In genomic region chr19:40091205-40092129, GRCh38 we compare ENCODE assay signal across 8 cellular contexts. TPM values are rescaled to one million over a fixed set of nuclear protein-coding genes. Genes with fewer than 3 reads are reported as not detected.
DNase-seq lines count a peak whose midpoint lies in the region; ATAC-seq, FAIRE-seq and TF ChIP-seq lines count a peak whose summit lies in the region.

No MANE protein-coding gene starts in this region.

- POLR2A ChIA-PET in activated CD4-positive, alpha-beta T cell treated with anti-CD3 and anti-CD28 coated beads for 36 hours (lab: Charles Lee) = interaction anchor here (0.7 to 1.6 kb wide), 7 partner anchors 35 to 720 kb away, joined by 3 to 6 read pairs (median 3); partner anchors contain the start of genes AKT2, PSMC4 and ZNF780B

- dilution Hi-C loops in keratinocyte (cut with MboI; ENCODE audit: extremely low pct_ligation_motif_present, low sequenced_read_pairs) = no loop called here

- CTCF ChIA-PET in activated CD4-positive, alpha-beta T cell treated with anti-CD3 and anti-CD28 coated beads for 36 hours (lab: Charles Lee) = interaction anchor here (0.6 to 1.7 kb wide), 5 partner anchors 21 to 247 kb away, joined by 3 to 4 read pairs (median 4); partner anchors contain the start of genes PSMC4 and ZNF780B

- FAIRE-seq in keratinocyte (lab: Jason Lieb, UNC) = no peak

- H3K36me3 ChIP-seq in keratinocyte (ENCODE audit: control insufficient read depth in 2 of 2, extremely low read depth in 1 of 2, insufficient read depth in 2 of 2, low read length in 2 of 2) = no peaks in the 10 kb centered on the region

- peaks cover 33% of the 10 kb centered on the region for H3K79me2 ChIP-seq in keratinocyte (ENCODE audit: control insufficient read depth, insufficient read depth, low read length)

- H3K27ac ChIP-seq in keratinocyte (ENCODE audit: control insufficient read depth, insufficient read depth, low read length) = peak overlapping the region; percentile 59
- H3K27ac ChIP-seq in temporal lobe (ENCODE audit: low read depth, low read length) = peak overlapping the region; percentile 51

- peak overlapping the region; percentile 92 for H2AFZ ChIP-seq in keratinocyte (ENCODE audit: control insufficient read depth, low read length)

- H3K4me3 ChIP-seq in keratinocyte (ENCODE audit: control insufficient read depth in 2 of 3, extremely low read depth in 1 of 3, insufficient read depth in 2 of 3, low read depth in 1 of 3, low read length in 3 of 3) = peak overlapping the region; percentile 68 to 95 (median 82)

- peaks cover 9% of the 10 kb centered on the region for H3K27me3 Mint-ChIP-seq in activated CD4-positive, alpha-beta T cell treated with anti-CD3 and anti-CD28 coated beads for 36 hours
- peaks cover 3% of the 10 kb centered on the region for H3K27me3 Mint-ChIP-seq in activated naive CD8-positive, alpha-beta T cell treated with anti-CD3 and anti-CD28 coated beads for 36 hours

- H3K4me3 Mint-ChIP-seq in activated CD4-positive, alpha-beta T cell treated with anti-CD3 and anti-CD28 coated beads for 36 hours = peak overlapping the region; percentile 97
- peak overlapping the region; percentile 100 for H3K4me3 Mint-ChIP-seq in activated naive CD8-positive, alpha-beta T cell treated with anti-CD3 and anti-CD28 coated beads for 36 hours

- DNase-seq in activated CD4-positive, alpha-beta T cell treated with anti-CD3 and anti-CD28 coated beads for 36 hours = no peak
- DNase-seq in activated CD4-positive, alpha-beta T cell treated with anti-CD3 and anti-CD28 coated beads, Interleukin-2, amount 50 U/mL, for 1 hour = no peak
- DNase-seq in activated naive CD8-positive, alpha-beta T cell treated with anti-CD3 and anti-CD28 coated beads for 36 hours = no peak
- no peak for DNase-seq in keratinocyte (ENCODE audit: low read depth, low spot score)
- no peak for DNase-seq in NCI-H510A (lab: John Stamatoyannopoulos, UW)
- no peak for DNase-seq in germinal center (ENCODE audit: low spot score)
- DNase-seq in stimulated activated CD4-positive, alpha-beta T cell treated with anti-CD3 and anti-CD28 coated beads, Interleukin-4, amount 100 ng/mL, for 1 hour = no peak

- H3K9ac ChIP-seq in keratinocyte (ENCODE audit: control insufficient read depth, extremely low read depth, insufficient read depth, low read length) = peak overlapping the region; percentile 76

- H3K9me3 ChIP-seq in keratinocyte (ENCODE audit: control insufficient read depth, low read depth, low read length) = no peaks in the 10 kb centered on the region

- peak overlapping the region; percentile 100 for H3K27ac Mint-ChIP-seq in activated CD4-positive, alpha-beta T cell treated with anti-CD3 and anti-CD28 coated beads for 36 hours
- H3K27ac Mint-ChIP-seq in activated naive CD8-positive, alpha-beta T cell treated with anti-CD3 and anti-CD28 coated beads for 36 hours = peak overlapping the region; percentile 99

- peaks cover 34% of the 10 kb centered on the region for H3K4me1 Mint-ChIP-seq in activated CD4-positive, alpha-beta T cell treated with anti-CD3 and anti-CD28 coated beads for 36 hours
- H3K4me1 Mint-ChIP-seq in activated naive CD8-positive, alpha-beta T cell treated with anti-CD3 and anti-CD28 coated beads for 36 hours = peaks cover 27% of the 10 kb centered on the region

- H3K4me2 ChIP-seq in keratinocyte (ENCODE audit: control insufficient read depth, extremely low read depth, insufficient read depth, low read depth, low read length) = peak overlapping the region; percentile 96

- no peak for TF ChIP-seq CTCF in keratinocyte (optimal IDR thresholded peaks at IDR 0.05 in 1 of 3, IDR thresholded peaks at IDR 0.05 in 1 of 3, conservative IDR thresholded peaks at IDR 0.05 in 1 of 3; ENCODE audit: extremely low read depth in 1 of 3, insufficient read depth in 2 of 3, low read length in 3 of 3)

- ATAC-seq in activated CD4-positive, alpha-beta T cell treated with anti-CD3 and anti-CD28 coated beads for 36 hours = no peak

- H4K20me1 ChIP-seq in keratinocyte (ENCODE audit: control insufficient read depth, extremely low read depth, insufficient read depth, low read length) = no peaks in the 10 kb centered on the region

- H3K27me3 ChIP-seq in keratinocyte (ENCODE audit: control insufficient read depth, extremely low read depth, insufficient read depth, low read length) = no peaks in the 10 kb centered on the region

- intact Hi-C loops in activated CD4-positive, alpha-beta T cell treated with anti-CD3 and anti-CD28 coated beads for 36 hours (cut with DNase I, micrococcal nuclease) = loop anchor here (2.0 kb wide), 1 partner anchor 95 kb away; the partner anchor contains the start of gene ZNF546 (in 2 of the 2)

- no peaks in the 10 kb centered on the region for H3K9me1 ChIP-seq in keratinocyte (ENCODE audit: control insufficient read depth, extremely low read depth, insufficient read depth, low read length)

- H3K9me3 Mint-ChIP-seq in activated CD4-positive, alpha-beta T cell treated with anti-CD3 and anti-CD28 coated beads for 36 hours (ENCODE audit: low read depth) = peaks cover 3% of the 10 kb centered on the region
- H3K9me3 Mint-ChIP-seq in activated naive CD8-positive, alpha-beta T cell treated with anti-CD3 and anti-CD28 coated beads for 36 hours = peaks cover 9% of the 10 kb centered on the region

- H3K36me3 Mint-ChIP-seq in activated CD4-positive, alpha-beta T cell treated with anti-CD3 and anti-CD28 coated beads for 36 hours (ENCODE audit: low read depth) = peaks cover 19% of the 10 kb centered on the region
- peaks cover 25% of the 10 kb centered on the region for H3K36me3 Mint-ChIP-seq in activated naive CD8-positive, alpha-beta T cell treated with anti-CD3 and anti-CD28 coated beads for 36 hours

- peaks cover 19% of the 10 kb centered on the region for H3K4me1 ChIP-seq in keratinocyte (ENCODE audit: control insufficient read depth, extremely low read depth, insufficient read depth, low read length)

RNA-seq across cellular contexts. Expression of gene ZNF780A, which starts 0.7 kb away (rescaled TPM):
- 10 to 100 TPM; 19.2 to 19.4 TPM for total RNA-seq in activated CD4-positive, alpha-beta T cell treated with anti-CD3 and anti-CD28 coated beads for 36 hours
- total RNA-seq in activated naive CD8-positive, alpha-beta T cell treated with anti-CD3 and anti-CD28 coated beads for 36 hours = 10 to 100 TPM; 12.7 to 16.7 TPM
- 12.2 to 20.3 TPM (median 19.0 TPM) in 3 replicates for polyA plus RNA-seq in keratinocyte
- 10.1 TPM for polyA plus RNA-seq in keratinocyte (2011; ENCODE audit: low read depth)
- 14.7 and 16.4 TPM in 2 replicates for polyA plus RNA-seq in keratinocyte (2011; cell fraction: cytosol; rRNA removed)
- polyA plus RNA-seq in keratinocyte (2011; cell fraction: nucleus; rRNA removed) = 21.9 and 22.5 TPM in 2 replicates
- 11.3 and 15.2 TPM in 2 replicates for polyA plus RNA-seq in keratinocyte (2012; ENCODE audit: low replicate concordance)
- polyA minus RNA-seq in keratinocyte = 0.85 to 20.9 TPM (median 7.6 TPM) in 3 replicates
- 4.8 TPM for polyA minus RNA-seq in keratinocyte (2011; cell fraction: cytosol; rRNA and poly(A)+ RNA removed)
- 9.2 and 16.4 TPM in 2 replicates for polyA minus RNA-seq in keratinocyte (2011; cell fraction: nucleus; rRNA and poly(A)+ RNA removed)
- 29.5 TPM for total RNA-seq in temporal lobe

RNA-seq across cellular contexts. Expression of gene ZNF780B, which starts 35.4 kb away (rescaled TPM):
- total RNA-seq in activated CD4-positive, alpha-beta T cell treated with anti-CD3 and anti-CD28 coated beads for 36 hours = 10 to 100 TPM; 17.4 to 18.8 TPM
- 10 to 100 TPM; 16.1 to 18.6 TPM for total RNA-seq in activated naive CD8-positive, alpha-beta T cell treated with anti-CD3 and anti-CD28 coated beads for 36 hours
- 5.3 to 8.3 TPM (median 6.3 TPM) in 3 replicates for polyA plus RNA-seq in keratinocyte
- 4.3 TPM for polyA plus RNA-seq in keratinocyte (2011; ENCODE audit: low read depth)
- 4.2 and 4.7 TPM in 2 replicates for polyA plus RNA-seq in keratinocyte (2011; cell fraction: cytosol; rRNA removed)
- polyA plus RNA-seq in keratinocyte (2011; cell fraction: nucleus; rRNA removed) = 6.7 and 9.9 TPM in 2 replicates
- polyA plus RNA-seq in keratinocyte (2012; ENCODE audit: low replicate concordance) = 2.9 and 5.4 TPM in 2 replicates
- polyA minus RNA-seq in keratinocyte = 4.6 to 27.3 TPM (median 5.5 TPM) in 3 replicates
- polyA minus RNA-seq in keratinocyte (2011; cell fraction: cytosol; rRNA and poly(A)+ RNA removed) = 3.5 TPM
- 8.3 and 12.6 TPM in 2 replicates for polyA minus RNA-seq in keratinocyte (2011; cell fraction: nucleus; rRNA and poly(A)+ RNA removed)
- 34.9 TPM for total RNA-seq in temporal lobe
